In the genomic region with DNA sequence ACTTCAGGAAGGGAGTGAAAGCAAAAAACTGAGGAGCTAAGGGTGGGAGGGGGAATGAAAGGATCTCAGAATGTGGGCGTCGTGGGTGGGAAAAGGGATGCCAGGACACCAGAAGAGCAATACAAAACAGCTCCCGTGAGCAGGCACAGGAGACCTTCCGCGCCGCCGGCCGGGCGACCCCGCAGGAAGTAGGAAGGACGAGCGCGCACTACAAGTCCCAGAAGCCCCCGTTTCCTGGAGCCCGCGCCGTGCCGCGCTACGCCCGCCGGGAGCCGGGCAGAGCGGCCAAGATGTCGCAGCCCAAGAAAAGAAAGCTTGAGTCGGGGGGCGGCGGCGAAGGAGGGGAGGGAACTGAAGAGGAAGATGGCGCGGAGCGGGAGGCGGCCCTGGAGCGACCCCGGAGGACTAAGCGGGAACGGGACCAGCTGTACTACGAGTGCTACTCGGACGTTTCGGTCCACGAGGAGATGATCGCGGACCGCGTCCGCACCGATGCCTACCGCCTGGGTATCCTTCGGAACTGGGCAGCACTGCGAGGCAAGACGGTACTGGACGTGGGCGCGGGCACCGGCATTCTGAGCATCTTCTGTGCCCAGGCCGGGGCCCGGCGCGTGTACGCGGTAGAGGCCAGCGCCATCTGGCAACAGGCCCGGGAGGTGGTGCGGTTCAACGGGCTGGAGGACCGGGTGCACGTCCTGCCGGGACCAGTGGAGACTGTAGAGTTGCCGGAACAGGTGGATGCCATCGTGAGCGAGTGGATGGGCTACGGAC, we compare ENCODE assay signal across 1 cellular context.
TF ChIP-seq lines count a peak whose summit lies in the region.

PRMT6 (plus strand) TSS at position 249 of the 771 bp plus-strand sequence; CDS start at position 291, 42 bp downstream.

TF ChIP-seq in HEK293, 187 proteins besides CTCF, POLR2A, EP300 and RAD21 (continued from another document):
- TF ChIP-seq ZNF518A (tag by site-specific recombination; conservative IDR thresholded peaks at IDR 0.05; ENCODE audit: low read depth) (peak; percentile 88), ZXDB (tag by site-specific recombination; IDR thresholded peaks at IDR 0.05) (peak; percentile 99), YY1 (tag by site-specific recombination; IDR thresholded peaks at IDR 0.05) (peak; percentile 84), ZNF221 (tag by site-specific recombination; IDR thresholded peaks at IDR 0.05; ENCODE audit: borderline replicate concordance) (no peak), SP3 (tag by site-specific recombination; IDR thresholded peaks at IDR 0.05) (peak; percentile 70), REPIN1 (tag by site-specific recombination; IDR thresholded peaks at IDR 0.05; ENCODE audit: low read depth) (no peak; the same call in 1 of the 2 replicates), ZBTB8A (tag by site-specific recombination; IDR thresholded peaks at IDR 0.05) (peak; percentile 83), ZNF280C (tag by site-specific recombination; IDR thresholded peaks at IDR 0.05) (no peak), ZNF777 (tag by site-specific recombination; IDR thresholded peaks at IDR 0.05; ENCODE audit: borderline replicate concordance) (peak; percentile 97), ZNF121 (tag by site-specific recombination; IDR thresholded peaks at IDR 0.05) (peak; percentile 67; the same call in 1 of the 2 replicates), ZBTB20 (tag by site-specific recombination; IDR thresholded peaks at IDR 0.05) (peak; percentile 96), ZBTB7A (tag by site-specific recombination; IDR thresholded peaks at IDR 0.05; ENCODE audit: low read depth) (0 out of 2 replicates have a peak, but pooled peaks have one; percentile 41), ZNF114 (tag by site-specific recombination; IDR thresholded peaks at IDR 0.05) (no peak), ZNF391 (tag by site-specific recombination; IDR thresholded peaks at IDR 0.05; ENCODE audit: borderline replicate concordance, low read depth) (peak; percentile 42; the same call in 1 of the 2 replicates), EGR2 (tag by site-specific recombination; IDR thresholded peaks at IDR 0.05; ENCODE audit: low read depth) (peak; percentile 86), ZNF791 (tag by site-specific recombination; IDR thresholded peaks at IDR 0.05) (no peak), ZNF677 (tag by site-specific recombination; IDR thresholded peaks at IDR 0.05) (no peak), ZNF830 (tag by site-specific recombination; IDR thresholded peaks at IDR 0.05; ENCODE audit: low read depth) (no peak), ZNF76 (tag by site-specific recombination; IDR thresholded peaks at IDR 0.05; ENCODE audit: borderline replicate concordance, low read depth) (peak; percentile 97), ZBTB17 (tag by site-specific recombination; IDR thresholded peaks at IDR 0.05) (peak; percentile 73), GLIS1 (tag by site-specific recombination; IDR thresholded peaks at IDR 0.05) (peak; percentile 46), ZNF596 (tag by site-specific recombination; IDR thresholded peaks at IDR 0.05) (no peak), GLI4 (tag by site-specific recombination; IDR thresholded peaks at IDR 0.05) (0 out of 2 replicates have a peak, but pooled peaks have one; percentile 56), ZNF202 (tag by site-specific recombination; IDR thresholded peaks at IDR 0.05; ENCODE audit: borderline replicate concordance) (no peak), MYNN (tag by site-specific recombination; IDR thresholded peaks at IDR 0.05; ENCODE audit: borderline replicate concordance) (no peak)
- TF ChIP-seq, protein P1, sequence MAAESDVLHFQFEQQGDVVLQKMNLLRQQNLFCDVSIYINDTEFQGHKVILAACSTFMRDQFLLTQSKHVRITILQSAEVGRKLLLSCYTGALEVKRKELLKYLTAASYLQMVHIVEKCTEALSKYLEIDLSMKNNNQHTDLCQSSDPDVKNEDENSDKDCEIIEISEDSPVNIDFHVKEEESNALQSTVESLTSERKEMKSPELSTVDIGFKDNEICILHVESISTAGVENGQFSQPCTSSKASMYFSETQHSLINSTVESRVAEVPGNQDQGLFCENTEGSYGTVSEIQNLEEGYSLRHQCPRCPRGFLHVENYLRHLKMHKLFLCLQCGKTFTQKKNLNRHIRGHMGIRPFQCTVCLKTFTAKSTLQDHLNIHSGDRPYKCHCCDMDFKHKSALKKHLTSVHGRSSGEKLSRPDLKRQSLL (tag by site-specific recombination; IDR thresholded peaks at IDR 0.05): peak; percentile 63
